27 cellular contexts compared by ENCODE assay signal in genomic region chr18:37176307-37176934, GRCh38.
DNase-seq lines count a peak whose midpoint lies in the region; ATAC-seq and TF ChIP-seq lines count a peak whose summit lies in the region.
"Had no signal": no experiment of that assay in that cellular context is flagged by ENCODE, and none has a peak within 500 bp of the region (broad histone marks: within the 10 kb centered on the region; RNA-seq: fewer than 3 reads in every experiment).

No MANE protein-coding gene starts in this region.

- DNase-seq in NCI-H510A treated with DMSO at 0.1 percent for 48 hours (lab: John Stamatoyannopoulos, UW) (peak; percentile 9), NCI-H510A (lab: John Stamatoyannopoulos, UW) (no peak), RWPE1 (ENCODE audit: low spot score) (peak; percentile 1), hepatocyte (ENCODE audit: low spot score) (peak; percentile 9), retinal pigment epithelial cell (ENCODE audit: low read depth) (peak; percentile 2), NCI-H1092 treated with DMSO at 0.1 percent for 48 hours (lab: John Stamatoyannopoulos, UW) (no peak), NCI-H187 (lab: John Stamatoyannopoulos, UW) (no peak)
- DNase-seq: activated CD4-positive, alpha-beta memory T cell treated with anti-CD3 and anti-CD28 coated beads, Interleukin-2, amount 10 ng/mL, durations not matched to agents 7 days and 5 days; activated naive CD8-positive, alpha-beta T cell treated with anti-CD3 and anti-CD28 coated beads for 36 hours; AML-193; CD8-positive, alpha-beta memory T cell; effector CD8-positive, alpha-beta T cell; esophagus squamous epithelium; gastrocnemius medialis; kidney glomerular epithelial cell; NCI-H1092; NCI-H2081; NCI-H226; NK-92 treated with Interleukin-12 subunit alpha and Interleukin-12 subunit beta, amount 100 ng/mL, for 24 hours; Peyer's patch; substantia nigra; T-helper 1 cell had no signal

- no peaks in the 10 kb centered on the region for H3K36me3 ChIP-seq in hepatocyte (replicated peaks; ENCODE audit: insufficient read depth, low read depth)
- H3K36me3 ChIP-seq: gastrocnemius medialis, neutrophil, Peyer's patch, prostate gland, SJSA1 had no signal

- no peaks in the 10 kb centered on the region for H3K9me3 ChIP-seq in hepatocyte (ENCODE audit: low read depth)
- H3K9me3 ChIP-seq: esophagus squamous epithelium, gastrocnemius medialis, neutrophil, Peyer's patch, prostate gland, SJSA1 had no signal

- H2AFZ ChIP-seq in hepatocyte: no peak overlapping the region

- H3K4me3 ChIP-seq in hepatocyte (no peak overlapping the region), retinal pigment epithelial cell (ENCODE audit: low read length) (no peak overlapping the region)
- H3K4me3 ChIP-seq: esophagus squamous epithelium, gastrocnemius medialis, Peyer's patch, prostate gland, SJSA1 had no signal

- no peaks in the 10 kb centered on the region for H3K9me2 ChIP-seq in hepatocyte (replicated peaks; ENCODE audit: insufficient read depth)

- no peaks in the 10 kb centered on the region for H3K79me2 ChIP-seq in hepatocyte

- ATAC-seq in GM18858 (IDR thresholded peaks at IDR 0.05; ENCODE audit: unreplicated experiment): no peak
- ATAC-seq: activated CD4-positive, CD25-positive, alpha-beta regulatory T cell treated with anti-CD3 and anti-CD28 coated beads, Interleukin-2, amount 50 U/mL, for 24 hours; gastrocnemius medialis had no signal

- H4K20me1 ChIP-seq in hepatocyte (ENCODE audit: insufficient read depth, poor library complexity, severe bottlenecking): no peaks in the 10 kb centered on the region

- H3K27ac ChIP-seq in RWPE1 (no peak overlapping the region), hepatocyte (peak overlapping the region; percentile 26)
- H3K27ac ChIP-seq: esophagus squamous epithelium, gastrocnemius medialis, neutrophil, Peyer's patch, prostate gland, SJSA1 had no signal

- no peaks in the 10 kb centered on the region for H3K4me1 ChIP-seq in hepatocyte (ENCODE audit: insufficient read depth)
- H3K4me1 ChIP-seq: esophagus squamous epithelium, gastrocnemius medialis, Peyer's patch, prostate gland, SJSA1 had no signal

- POLR2A ChIA-PET in RWPE1 (lab: Yijun Ruan, JAX; ENCODE audit: low non-redundant PET): no interaction called here

- no peak for TF ChIP-seq CTCF in RWPE1 (conservative IDR thresholded peaks at IDR 0.05; ENCODE audit: low read depth)
- no peak for TF ChIP-seq CTCF in hepatocyte (IDR thresholded peaks at IDR 0.05; ENCODE audit: poor library complexity)
- TF ChIP-seq CTCF in retinal pigment epithelial cell (conservative IDR thresholded peaks at IDR 0.05; ENCODE audit: low read depth, low read length): no peak

- no peak overlapping the region for H3K4me2 ChIP-seq in hepatocyte

- H3K27me3 ChIP-seq in hepatocyte: no peaks in the 10 kb centered on the region
- H3K27me3 ChIP-seq: esophagus squamous epithelium, gastrocnemius medialis, neutrophil, Peyer's patch, SJSA1 had no signal

- WGBS in hepatocyte (ENCODE audit: low lambda C conversion rate, missing lambda C conversion rate): 81% methylated on average over 1 of the region's 1 CpG

- CTCF ChIA-PET in RWPE1 (lab: Yijun Ruan, JAX): interaction anchor here (0.6 kb wide), 1 partner anchor 75 kb away, joined by 3 read pairs; no protein-coding TSS in a partner anchor

Comparison
In these comparisons a context has a peak if more than half of its experiments do, and no peak if none do; other contexts are left out.
1. DNase-seq: peak in NCI-H510A treated with DMSO at 0.1 percent for 48 hours (single experiment), RWPE1 (single experiment), hepatocyte (single experiment) and retinal pigment epithelial cell (single experiment); none in NCI-H510A (single experiment), NCI-H1092 treated with DMSO at 0.1 percent for 48 hours (single experiment) and NCI-H187 (0 of 2).